8 cellular contexts compared by ENCODE assay signal in the genomic region with DNA sequence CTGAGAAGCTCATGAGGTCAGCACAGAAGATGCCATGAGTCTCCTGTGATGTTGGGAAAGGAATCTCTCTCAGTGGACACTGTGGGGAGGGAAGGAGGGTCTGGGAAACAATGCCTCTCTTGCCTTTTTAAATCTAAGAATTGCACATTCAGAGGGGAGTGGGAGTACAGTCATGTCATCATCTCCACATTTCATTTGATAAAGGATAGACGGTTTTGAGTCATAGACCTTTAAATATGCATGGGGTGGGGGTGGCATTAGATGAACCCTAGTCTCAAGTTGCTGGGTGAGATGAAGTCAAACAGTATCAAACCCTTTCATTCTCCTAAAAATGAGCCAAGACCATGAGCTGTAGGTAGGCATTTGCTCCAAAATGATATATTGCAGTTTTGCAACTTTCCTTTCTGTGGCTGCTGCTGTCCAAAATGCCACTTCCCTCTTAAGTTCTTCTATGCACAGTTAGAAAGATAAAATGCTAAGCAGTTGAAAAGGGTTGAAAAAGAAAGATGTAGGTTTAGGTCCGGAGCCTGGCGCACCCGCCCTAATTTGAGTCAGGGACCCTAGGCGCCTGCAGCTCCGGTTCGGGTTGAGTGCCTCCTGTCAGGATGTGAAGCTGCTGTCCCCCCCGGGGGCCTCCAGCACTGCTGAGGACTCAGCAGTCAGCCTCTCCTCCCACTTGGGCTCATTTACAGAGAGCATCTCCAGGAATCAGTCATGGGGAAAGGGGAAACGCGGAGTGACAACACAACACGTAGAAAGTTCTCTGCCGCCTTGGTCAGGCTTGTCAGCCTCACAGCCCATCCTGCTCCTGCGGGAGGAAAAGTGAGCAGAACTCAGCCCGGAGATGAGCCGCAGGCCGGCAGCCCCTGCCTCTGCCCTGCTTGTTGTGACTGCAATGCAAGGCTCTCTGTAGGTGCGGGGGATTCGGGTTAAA.
DNase-seq lines count a peak whose midpoint lies in the region; ATAC-seq and TF ChIP-seq lines count a peak whose summit lies in the region.

No MANE protein-coding gene starts in this region.

- peak; percentile 80 for ATAC-seq in DND-41 (ENCODE audit: insufficient read depth, low read depth)
- ATAC-seq in HG02973 (IDR thresholded peaks at IDR 0.05; ENCODE audit: unreplicated experiment), result peak; percentile 35
- peak; percentile 70 for ATAC-seq in activated B cell treated with CpG ODN at 0.5 μM for 24 hours (ENCODE audit: low read depth)
- ATAC-seq in effector memory CD8-positive, alpha-beta T cell (replicated peaks), result peak; percentile 55
- ATAC-seq in GM18502 (IDR thresholded peaks at IDR 0.05; ENCODE audit: poor library complexity, unreplicated experiment), result no peak

- H3K4me1 Mint-ChIP-seq in activated B cell treated with CpG ODN at 0.5 μM for 24 hours (peaks cover 51% of the 10 kb centered on the region), H9 (peaks cover 5 to 6% of the 10 kb centered on the region in 2 experiments; a peak in 3 of 4 replicates)
- H3K4me1 Mint-ChIP-seq in effector memory CD8-positive, alpha-beta T cell (ENCODE audit: low read depth in 2 of 2), result peaks cover 24 to 25% of the 10 kb centered on the region in 2 donors

- no peak overlapping the region for H2BK120ac ChIP-seq in H9 (ENCODE audit: low read depth, low read length, poor library complexity, severe bottlenecking)

- no peaks in the 10 kb centered on the region for H3K79me2 ChIP-seq in DND-41 (ENCODE audit: insufficient read depth, low read length)
- H3K79me2 ChIP-seq in H9 (ENCODE audit: insufficient read depth, low read length), result no peaks in the 10 kb centered on the region

- no peaks in the 10 kb centered on the region for H3K79me1 ChIP-seq in H9 (ENCODE audit: insufficient read depth, low read depth, low read length, poor library complexity, severe bottlenecking)

- no peak for TF ChIP-seq EP300 in ovary (IDR thresholded peaks at IDR 0.05)

- H3K4me3 ChIP-seq in DND-41 (ENCODE audit: low read depth in 1 of 2, low read length in 2 of 2) (peak overlapping the region; percentile 1 to 55; a peak in 3 of 4 replicates), ovary (peak overlapping the region; percentile 28)

- no peaks in the 10 kb centered on the region for H3K9me3 ChIP-seq in DND-41 (ENCODE audit: insufficient read depth, low read length, severe bottlenecking)
- H3K9me3 ChIP-seq in ovary, result no peaks in the 10 kb centered on the region
- no peaks in the 10 kb centered on the region for H3K9me3 ChIP-seq in H9 (ENCODE audit: control insufficient read depth, low read depth, low read length)

- no peaks in the 10 kb centered on the region for H3K36me3 Mint-ChIP-seq in activated B cell treated with CpG ODN at 0.5 μM for 24 hours (ENCODE audit: low read depth)
- no peaks in the 10 kb centered on the region for H3K36me3 Mint-ChIP-seq in effector memory CD8-positive, alpha-beta T cell (ENCODE audit: insufficient read depth)
- peaks cover 0 to 6% (median 0%) of the 10 kb centered on the region in 3 experiments; a peak in 3 of 7 replicates for H3K36me3 Mint-ChIP-seq in H9 (ENCODE audit: insufficient read depth in 1 of 3, low read depth in 3 of 3)

- H3K27me3 ChIP-seq in DND-41 (ENCODE audit: insufficient read depth, low read length, poor library complexity) (no peaks in the 10 kb centered on the region), ovary (no peaks in the 10 kb centered on the region), H9 (ENCODE audit: insufficient read depth, low read length) (no peaks in the 10 kb centered on the region)

- H4K20me1 ChIP-seq in DND-41 (ENCODE audit: insufficient read depth, low read length), result no peaks in the 10 kb centered on the region
- H4K20me1 ChIP-seq in H9 (ENCODE audit: control insufficient read depth, insufficient read depth, insufficient read length), result no peaks in the 10 kb centered on the region

- no peak overlapping the region for H3K18ac ChIP-seq in H9 (ENCODE audit: insufficient read length, low read depth, low read length)

- H3K27ac Mint-ChIP-seq in activated B cell treated with CpG ODN at 0.5 μM for 24 hours, result peak overlapping the region; percentile 87
- peak overlapping the region; percentile 94 to 95 for H3K27ac Mint-ChIP-seq in effector memory CD8-positive, alpha-beta T cell
- peak overlapping the region in 1 of 3 experiments; percentile 54; a peak in 2 of 7 replicates for H3K27ac Mint-ChIP-seq in H9

- H3K23ac ChIP-seq in H9 (ENCODE audit: insufficient read length, low read depth, low read length), result no peak overlapping the region

- H4K8ac ChIP-seq in H9 (replicated peaks; ENCODE audit: insufficient read length, low read depth, low read length), result no peak overlapping the region

- H3K36me3 ChIP-seq in DND-41 (ENCODE audit: insufficient read depth, low read length) (no peaks in the 10 kb centered on the region), ovary (no peaks in the 10 kb centered on the region)

- H2AFZ ChIP-seq in DND-41 (ENCODE audit: low read depth, low read length) (peak overlapping the region; percentile 75), H9 (ENCODE audit: low read length) (no peak overlapping the region)

- H3K4me1 ChIP-seq in DND-41 (ENCODE audit: insufficient read depth, low read length) (peaks cover 63% of the 10 kb centered on the region), ovary (ENCODE audit: insufficient read depth) (no peaks in the 10 kb centered on the region), H9 (ENCODE audit: insufficient read depth, low read length) (no peaks in the 10 kb centered on the region)

- H3K4me2 ChIP-seq in DND-41 (ENCODE audit: insufficient read depth, low read length) (peak overlapping the region; percentile 75), H9 (ENCODE audit: insufficient read depth, insufficient read length, low read length) (no peak overlapping the region)

- H2AK5ac ChIP-seq in H9 (ENCODE audit: insufficient read length, low read length), result no peak overlapping the region

- 14 to 21% (median 18%) methylated on average over 18 of the region's 18 CpGs for WGBS in ovary, 3 donors
- no CpG with 5 or more reads among the region's 18 CpGs for WGBS in H9 (ENCODE audit: extremely low coverage, insufficient read length, low lambda C conversion rate)

- no peak overlapping the region for H3K14ac ChIP-seq in H9 (ENCODE audit: insufficient read depth, low read length)

- H3K9me3 Mint-ChIP-seq in activated B cell treated with CpG ODN at 0.5 μM for 24 hours (no peaks in the 10 kb centered on the region), H9 (peaks cover under 1 to 5% of the 10 kb centered on the region in 2 experiments; a peak in 1 of 5 replicates)
- H3K9me3 Mint-ChIP-seq in effector memory CD8-positive, alpha-beta T cell, result no peaks in the 10 kb centered on the region

- no peak for TF ChIP-seq POLR2A in ovary (IDR thresholded peaks at IDR 0.05)

- no peak overlapping the region for H4K5ac ChIP-seq in H9 (ENCODE audit: insufficient read length, low read depth, low read length)

- no peak overlapping the region for H2BK20ac ChIP-seq in H9 (ENCODE audit: low read depth, low read length, poor library complexity, severe bottlenecking)

- POLR2A ChIA-PET in activated B cell treated with CpG ODN at 0.5 μM for 24 hours (lab: Charles Lee), result interaction anchor here (0.6 to 1.4 kb wide), 2 partner anchors 90 to 503 kb away, joined by 3 read pairs; no protein-coding TSS in a partner anchor

- H3K4me3 Mint-ChIP-seq in activated B cell treated with CpG ODN at 0.5 μM for 24 hours (peak overlapping the region; percentile 85), H9 (no peak overlapping the region)
- peak overlapping the region; percentile 85 to 87 for H3K4me3 Mint-ChIP-seq in effector memory CD8-positive, alpha-beta T cell

- CTCF ChIA-PET in activated B cell treated with CpG ODN at 0.5 μM for 24 hours (lab: Charles Lee), result no interaction called here

- intact Hi-C loops in activated B cell treated with CpG ODN at 0.5 μM for 24 hours (cut with micrococcal nuclease), result loop anchor here (2.0 to 5.0 kb wide), 2 partner anchors 90 to 641 kb away; no protein-coding TSS in a partner anchor
- intact Hi-C loops in ovary (cut with DNase I), result no loop called here

- peak overlapping the region; percentile 67 for H3K9ac ChIP-seq in DND-41 (ENCODE audit: low read depth, low read length)
- H3K9ac ChIP-seq in H9 (ENCODE audit: extremely low read depth, insufficient read length, low read length), result no peak overlapping the region

- H4K91ac ChIP-seq in H9 (ENCODE audit: insufficient read length, low read depth, low read length), result no peak overlapping the region

- no peak overlapping the region for H3T11ph ChIP-seq in H9 (ENCODE audit: low read length)

- H2BK5ac ChIP-seq in H9 (ENCODE audit: insufficient read length, low read length), result no peak overlapping the region

- DNase-seq in DND-41 (peak; percentile 81), activated B cell treated with CpG ODN at 0.5 μM for 24 hours (peak; percentile 40), ovary (peak; percentile 20 to 45 (median 28)), iPS-NIHi7 (ENCODE audit: extremely low spot score) (no peak), H9 (no peak)
- DNase-seq in effector memory CD8-positive, alpha-beta T cell, result peak; percentile 7 to 32 (median 16)

- no peak overlapping the region for H3K56ac ChIP-seq in H9 (ENCODE audit: insufficient read length, low read depth, low read length)

- TF ChIP-seq CTCF in DND-41 (IDR thresholded peaks at IDR 0.05; ENCODE audit: borderline replicate concordance, extremely low read depth, low read length, poor library complexity, severe bottlenecking) (no peak), activated B cell treated with CpG ODN at 0.5 μM for 24 hours (IDR thresholded peaks at IDR 0.05) (no peak), ovary (IDR thresholded peaks at IDR 0.05) (no peak), H9 (conservative IDR thresholded peaks at IDR 0.05) (no peak)

- no peaks in the 10 kb centered on the region for H3K27me3 Mint-ChIP-seq in activated B cell treated with CpG ODN at 0.5 μM for 24 hours
- no peaks in the 10 kb centered on the region for H3K27me3 Mint-ChIP-seq in effector memory CD8-positive, alpha-beta T cell
- H3K27me3 Mint-ChIP-seq in H9 (ENCODE audit: low read depth), result no peaks in the 10 kb centered on the region; the same call in none of the 2 replicates

- H2BK12ac ChIP-seq in H9 (ENCODE audit: insufficient read length, low read depth, low read length), result no peak overlapping the region

- no peaks in the 10 kb centered on the region for H3K23me2 ChIP-seq in H9 (ENCODE audit: insufficient read length, low read depth, low read length, poor library complexity, severe bottlenecking)

- H3K27ac ChIP-seq in DND-41 (ENCODE audit: low read length) (peak overlapping the region; percentile 87), ovary (peak overlapping the region; percentile 55 to 71), H9 (ENCODE audit: insufficient read length, low read depth, low read length) (no peak overlapping the region)

- H2BK15ac ChIP-seq in H9 (ENCODE audit: low read depth, low read length), result no peak overlapping the region

- H3K4ac ChIP-seq in H9 (ENCODE audit: low read depth, low read length), result no peak overlapping the region

Comparison
In these comparisons a context has a peak if more than half of its experiments do, and no peak if none do; other contexts are left out.
1. DNase-seq: peak in DND-41 (single experiment), activated B cell treated with CpG ODN at 0.5 μM for 24 hours (single experiment), effector memory CD8-positive, alpha-beta T cell (3 of 3) and ovary (5 of 5); none in iPS-NIHi7 (single experiment) and H9 (single experiment).
2. H3K4me3 Mint-ChIP-seq: peak in activated B cell treated with CpG ODN at 0.5 μM for 24 hours (single experiment) and effector memory CD8-positive, alpha-beta T cell (2 of 2); none in H9 (0 of 2).